ENCODE assay signal across 9 cellular contexts in the genomic region with DNA sequence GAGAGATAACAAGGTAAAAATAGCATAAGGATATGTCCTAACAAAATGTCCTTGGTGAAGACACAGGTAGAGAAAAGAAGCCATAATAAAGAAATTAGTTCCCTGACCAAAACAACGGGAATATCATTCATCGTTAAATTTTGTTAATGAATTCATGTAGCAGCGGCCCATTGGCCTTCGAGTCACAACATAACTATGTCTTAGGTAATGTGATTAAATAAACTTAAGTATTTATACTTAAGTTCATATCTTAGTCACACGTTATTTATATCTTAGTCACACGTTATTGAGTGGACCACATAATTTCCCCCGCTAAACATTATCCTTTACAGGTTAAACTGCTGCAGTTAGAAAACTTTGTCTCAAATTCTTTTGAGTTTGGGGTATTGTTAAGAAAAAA. TPM values are rescaled to one million over a fixed set of nuclear protein-coding genes. Genes with fewer than 3 reads are reported as not detected.
DNase-seq lines count a peak whose midpoint lies in the region; ATAC-seq lines count a peak whose summit lies in the region.
"Had no signal": no experiment of that assay in that cellular context is flagged by ENCODE, and none has a peak within 500 bp of the region (broad histone marks: within the 10 kb centered on the region; RNA-seq: fewer than 3 reads in every experiment).

No MANE protein-coding gene starts in this region.

- H3K4me3 ChIP-seq in ectodermal cell (ENCODE audit: insufficient read depth, low read depth, low read length) (peak overlapping the region; percentile 89), mesodermal cell (ENCODE audit: extremely low read depth, insufficient read depth, low read length, poor library complexity, severe bottlenecking) (peak overlapping the region; percentile 85)

- no peaks in the 10 kb centered on the region for H3K9me3 ChIP-seq in ectodermal cell (ENCODE audit: control insufficient read depth, low read length)
- no peaks in the 10 kb centered on the region for H3K9me3 ChIP-seq in mesodermal cell (ENCODE audit: control insufficient read depth, low read length)

- DNase-seq in stimulated activated naive CD8-positive, alpha-beta T cell treated with anti-CD3 and anti-CD28 coated beads, Interleukin-15, Interleukin-2, amounts not matched to agents 100 U/mL and 50 U/mL, for 24 hours, result no peak
- DNase-seq in activated effector memory CD4-positive, alpha-beta T cell treated with anti-CD3 and anti-CD28 coated beads, Interleukin-2, amount 50 U/mL, for 16 hours, result no peak
- DNase-seq in activated CD4-positive, alpha-beta T cell treated with anti-CD3 and anti-CD28 coated beads, Interleukin-2, amount 10 ng/mL, durations not matched to agents 24 days and 14 days, result no peak
- DNase-seq: stimulated activated CD4-positive, alpha-beta T cell treated with anti-CD3 and anti-CD28 coated beads, Interleukin-15, amount 100 ng/mL, for 24 hours had no signal

- H3K36me3 Mint-ChIP-seq in stimulated activated naive CD8-positive, alpha-beta T cell treated with anti-CD3 and anti-CD28 coated beads, Interleukin-15, Interleukin-2, amounts not matched to agents 100 ng/mL and 50 ng/mL, for 24 hours (ENCODE audit: low read depth), result peaks cover 7% of the 10 kb centered on the region
- no peaks in the 10 kb centered on the region for H3K36me3 Mint-ChIP-seq in activated CD4-positive, alpha-beta T cell treated with anti-CD3 and anti-CD28 coated beads, Interleukin-2, amount 10 ng/mL, durations not matched to agents 24 days and 14 days (ENCODE audit: low read depth)

- no peak overlapping the region for H3K27ac Mint-ChIP-seq in stimulated activated naive CD8-positive, alpha-beta T cell treated with anti-CD3 and anti-CD28 coated beads, Interleukin-15, Interleukin-2, amounts not matched to agents 100 ng/mL and 50 ng/mL, for 24 hours
- no peak overlapping the region for H3K27ac Mint-ChIP-seq in activated CD4-positive, alpha-beta T cell treated with anti-CD3 and anti-CD28 coated beads, Interleukin-2, amount 10 ng/mL, durations not matched to agents 24 days and 14 days

- no peaks in the 10 kb centered on the region for H3K9me3 Mint-ChIP-seq in stimulated activated naive CD8-positive, alpha-beta T cell treated with anti-CD3 and anti-CD28 coated beads, Interleukin-15, Interleukin-2, amounts not matched to agents 100 ng/mL and 50 ng/mL, for 24 hours
- no peaks in the 10 kb centered on the region for H3K9me3 Mint-ChIP-seq in activated CD4-positive, alpha-beta T cell treated with anti-CD3 and anti-CD28 coated beads, Interleukin-2, amount 10 ng/mL, durations not matched to agents 24 days and 14 days

- H3K27me3 Mint-ChIP-seq in stimulated activated naive CD8-positive, alpha-beta T cell treated with anti-CD3 and anti-CD28 coated beads, Interleukin-15, Interleukin-2, amounts not matched to agents 100 ng/mL and 50 ng/mL, for 24 hours, result peaks cover 25% of the 10 kb centered on the region
- H3K27me3 Mint-ChIP-seq in activated CD4-positive, alpha-beta T cell treated with anti-CD3 and anti-CD28 coated beads, Interleukin-2, amount 10 ng/mL, durations not matched to agents 24 days and 14 days, result peaks cover 29% of the 10 kb centered on the region

- no peak for ATAC-seq in stimulated activated naive CD8-positive, alpha-beta T cell treated with anti-CD3 and anti-CD28 coated beads, Interleukin-15, Interleukin-2, amounts not matched to agents 100 U/mL and 50 U/mL, for 24 hours
- ATAC-seq in GM18520 (IDR thresholded peaks at IDR 0.05; ENCODE audit: unreplicated experiment), result no peak
- no peak for ATAC-seq in HG03460 (IDR thresholded peaks at IDR 0.05; ENCODE audit: unreplicated experiment)

- H3K4me1 ChIP-seq in ectodermal cell (ENCODE audit: control insufficient read depth, insufficient read depth, low read length), result no peaks in the 10 kb centered on the region
- peaks cover 5% of the 10 kb centered on the region for H3K4me1 ChIP-seq in mesodermal cell (ENCODE audit: control insufficient read depth, insufficient read depth, low read length, poor library complexity, severe bottlenecking)

- H3K36me3 ChIP-seq in ectodermal cell (ENCODE audit: control insufficient read depth, insufficient read depth, low read length) (no peaks in the 10 kb centered on the region), mesodermal cell (ENCODE audit: control insufficient read depth, insufficient read depth, low read length) (peaks cover 10% of the 10 kb centered on the region)

- 35 to 57% methylated on average over 2 to 7 of the region's 7 CpGs for WGBS in ectodermal cell, 2 experiments
- no CpG with 5 or more reads among the region's 7 CpGs for WGBS in mesodermal cell (ENCODE audit: insufficient coverage in 2 of 2), 2 experiments

- H3K4me3 Mint-ChIP-seq in stimulated activated naive CD8-positive, alpha-beta T cell treated with anti-CD3 and anti-CD28 coated beads, Interleukin-15, Interleukin-2, amounts not matched to agents 100 ng/mL and 50 ng/mL, for 24 hours, result peak overlapping the region; percentile 75
- H3K4me3 Mint-ChIP-seq in activated CD4-positive, alpha-beta T cell treated with anti-CD3 and anti-CD28 coated beads, Interleukin-2, amount 10 ng/mL, durations not matched to agents 24 days and 14 days, result no peak overlapping the region

- H3K27ac ChIP-seq in ectodermal cell (ENCODE audit: insufficient read depth, low read depth, low read length, poor library complexity, severe bottlenecking) (no peak overlapping the region), mesodermal cell (ENCODE audit: low read depth, low read length, severe bottlenecking) (peak overlapping the region; percentile 98)

- H3K4me1 Mint-ChIP-seq in stimulated activated naive CD8-positive, alpha-beta T cell treated with anti-CD3 and anti-CD28 coated beads, Interleukin-15, Interleukin-2, amounts not matched to agents 100 ng/mL and 50 ng/mL, for 24 hours (ENCODE audit: low read depth), result peaks cover 4% of the 10 kb centered on the region
- peaks cover 8% of the 10 kb centered on the region for H3K4me1 Mint-ChIP-seq in activated CD4-positive, alpha-beta T cell treated with anti-CD3 and anti-CD28 coated beads, Interleukin-2, amount 10 ng/mL, durations not matched to agents 24 days and 14 days

- intact Hi-C loops in activated CD4-positive, alpha-beta T cell treated with anti-CD3 and anti-CD28 coated beads, Interleukin-2, amount 10 ng/mL, durations not matched to agents 24 days and 14 days (cut with micrococcal nuclease), result no loop called here

- no peaks in the 10 kb centered on the region for H3K27me3 ChIP-seq in ectodermal cell (ENCODE audit: control insufficient read depth, insufficient read depth, low read length, poor library complexity, severe bottlenecking)

RNA-seq across cellular contexts. Expression of a gene that starts 1.2 kb away (rescaled TPM):
- polyA plus RNA-seq in ectodermal cell (2013, experiment 1 of 4), result 7.8 TPM
- 10.9 TPM for polyA plus RNA-seq in ectodermal cell (2013, experiment 2 of 4)
- 4.6 TPM for polyA plus RNA-seq in ectodermal cell (2013, experiment 3 of 4)
- 6.8 TPM for polyA plus RNA-seq in ectodermal cell (2013, experiment 4 of 4)
- 7.6 TPM for polyA plus RNA-seq in mesodermal cell (2013, experiment 1 of 2)
- polyA plus RNA-seq in mesodermal cell (2013, experiment 2 of 2), result 13.6 TPM
- 0.44 and 0.64 TPM in 2 replicates for total RNA-seq in activated CD4-positive, alpha-beta T cell treated with anti-CD3 and anti-CD28 coated beads, Interleukin-2, amount 10 ng/mL, durations not matched to agents 24 days and 14 days
